ENCODE assay signal across 8 cellular contexts in genomic region chr1:234495231-234495990, GRCh38. TPM values are rescaled to one million over a fixed set of nuclear protein-coding genes. Genes with fewer than 3 reads are reported as not detected.
A peak's percentile ranks its signal among the peaks of the same experiment; 100 is the strongest.
DNase-seq lines count a peak whose midpoint lies in the region; ATAC-seq, FAIRE-seq and TF ChIP-seq lines count a peak whose summit lies in the region.

No MANE protein-coding gene starts in this region.

- WGBS in psoas muscle, 3 donors = 26 to 40% (median 33%) methylated on average over 7 of the region's 7 CpGs

- no peak for TF ChIP-seq CTCF in astrocyte (IDR thresholded peaks at IDR 0.05; ENCODE audit: insufficient read depth, low read depth, low read length)
- no peak for TF ChIP-seq CTCF in psoas muscle (IDR thresholded peaks at IDR 0.05)
- TF ChIP-seq CTCF in dorsolateral prefrontal cortex (IDR thresholded peaks at IDR 0.05 in 54 of 56, conservative IDR thresholded peaks at IDR 0.05 in 2 of 56; ENCODE audit: low read depth in 1 of 56, partially characterized antibody in 56 of 56) = no peak

- H3K4me3 ChIP-seq in astrocyte (ENCODE audit: insufficient read depth, low read depth, low read length) (peak overlapping the region; percentile 37), psoas muscle (peak overlapping the region; percentile 43), dorsolateral prefrontal cortex (no peak overlapping the region)

- ATAC-seq in GM19395 (IDR thresholded peaks at IDR 0.05; ENCODE audit: unreplicated experiment) = peak; percentile 80
- peak; percentile 69 for ATAC-seq in HG03280 (IDR thresholded peaks at IDR 0.05; ENCODE audit: unreplicated experiment)
- peak in 3 of 4 donors; percentile 42 to 67 (median 64) for ATAC-seq in psoas muscle
- no peak for ATAC-seq in T-cell (replicated peaks in 1 of 4)

- peak overlapping the region; percentile 85 for H3K9ac ChIP-seq in astrocyte (ENCODE audit: low read length)

- H3K4me1 Mint-ChIP-seq in astrocyte (ENCODE audit: low read depth, unreplicated experiment) (peaks cover 30% of the 10 kb centered on the region), T-cell (peaks cover 19 to 21% (median 20%) of the 10 kb centered on the region in 3 donors)

- H3K27ac ChIP-seq in astrocyte (ENCODE audit: low read depth, low read length) (peak overlapping the region; percentile 98), psoas muscle (peak overlapping the region; percentile 80), dorsolateral prefrontal cortex (peak overlapping the region in 7 of 59 donors; percentile 0 to 56 (median 17))

- H3K9me3 Mint-ChIP-seq in astrocyte (ENCODE audit: unreplicated experiment) (no peaks in the 10 kb centered on the region), T-cell (no peaks in the 10 kb centered on the region)

- no peaks in the 10 kb centered on the region for H3K36me3 ChIP-seq in astrocyte (ENCODE audit: insufficient read depth, low read length)
- no peaks in the 10 kb centered on the region for H3K36me3 ChIP-seq in psoas muscle (ENCODE audit: insufficient read depth in 1 of 2, low read depth in 1 of 2)

- H3K27ac Mint-ChIP-seq in astrocyte (ENCODE audit: unreplicated experiment) (peak overlapping the region; percentile 100), T-cell (no peak overlapping the region)

- DNase-seq in EH (ENCODE audit: low read depth) (peak; percentile 97), astrocyte (ENCODE audit: low read depth) (peak; percentile 97), psoas muscle (no peak), T-cell (no peak), dorsolateral prefrontal cortex (no peak)
- DNase-seq in stimulated activated CD4-positive, alpha-beta T cell treated with anti-CD3 and anti-CD28 coated beads, Interleukin-2, amount 100 ng/mL, for 24 hours = no peak

- no peaks in the 10 kb centered on the region for H3K79me2 ChIP-seq in astrocyte (ENCODE audit: insufficient read depth, low read length)

- intact Hi-C loops in psoas muscle (cut with DNase I) = loop anchor here (5.0 to 10.0 kb wide), 6 partner anchors 97 to 499 kb away; no protein-coding TSS in a partner anchor
- intact Hi-C loops in dorsolateral prefrontal cortex (cut with DNase I) = loop anchor here in 1 of 2 donors (5.0 kb wide), 1 partner anchor 227 kb away; no protein-coding TSS in a partner anchor

- no peaks in the 10 kb centered on the region for H4K20me1 ChIP-seq in astrocyte (ENCODE audit: insufficient read depth, low read length)

- FAIRE-seq in astrocyte (lab: Jason Lieb, UNC) = peak; percentile 60

- H3K36me3 Mint-ChIP-seq in astrocyte (ENCODE audit: low read depth, unreplicated experiment) = no peaks in the 10 kb centered on the region
- H3K36me3 Mint-ChIP-seq in T-cell = no peaks in the 10 kb centered on the region

- no peaks in the 10 kb centered on the region for H3K9me3 ChIP-seq in astrocyte (ENCODE audit: insufficient read depth, low read depth, low read length)
- no peaks in the 10 kb centered on the region for H3K9me3 ChIP-seq in psoas muscle

- H3K27me3 ChIP-seq in astrocyte (ENCODE audit: insufficient read depth, low read length) = no peaks in the 10 kb centered on the region
- H3K27me3 ChIP-seq in psoas muscle (ENCODE audit: insufficient read depth in 3 of 3, low read length in 2 of 3) = no peaks in the 10 kb centered on the region
- no peaks in the 10 kb centered on the region for H3K27me3 ChIP-seq in dorsolateral prefrontal cortex

- CTCF ChIA-PET in T-cell (lab: Charles Lee) = interaction anchor here (0.6 to 1.8 kb wide), 11 partner anchors 9 to 944 kb away, joined by 3 to 9 read pairs (median 5); no protein-coding TSS in a partner anchor

- POLR2A ChIA-PET in T-cell (lab: Charles Lee) = interaction anchor here (0.6 to 0.7 kb wide), 4 partner anchors 10 to 1339 kb away, joined by 3 to 22 read pairs (median 7); no protein-coding TSS in a partner anchor

- H3K27me3 Mint-ChIP-seq in astrocyte (ENCODE audit: low read depth, unreplicated experiment) (no peaks in the 10 kb centered on the region), T-cell (peaks cover 0 to 2% of the 10 kb centered on the region in 2 donors)

- H2AFZ ChIP-seq in astrocyte (ENCODE audit: low read depth, low read length) = peak overlapping the region; percentile 40

- peak overlapping the region; percentile 80 for H3K4me2 ChIP-seq in astrocyte (ENCODE audit: low read length)

- H3K4me1 ChIP-seq in astrocyte (ENCODE audit: insufficient read depth, low read length) = peaks cover 32% of the 10 kb centered on the region
- peaks cover 38% of the 10 kb centered on the region for H3K4me1 ChIP-seq in psoas muscle

- peak overlapping the region; percentile 47 for H3K4me3 Mint-ChIP-seq in astrocyte (ENCODE audit: unreplicated experiment)
- H3K4me3 Mint-ChIP-seq in T-cell = no peak overlapping the region

RNA-seq across cellular contexts. Expression of gene TARBP1, which starts 16.4 kb away (rescaled TPM):
- total RNA-seq in astrocyte (15.9 and 17.8 TPM in 2 replicates), psoas muscle (10 to 100 TPM in 1 of 4 donors, 1 to 10 TPM in 3; 5.8 to 10.5 (median 9.0) TPM), T-cell (10 to 100 TPM; 33.9 to 60.7 (median 40.6) TPM), dorsolateral prefrontal cortex (100 to 1,000 TPM in 34 of 120 experiments, 10 to 100 TPM in 86; 27.7 to 158 (median 75.1) TPM)
- polyA plus RNA-seq in psoas muscle = 10 to 100 TPM in 1 of 3 donors, 1 to 10 TPM in 2; 5.8 to 10.4 (median 6.6) TPM

Comparison
In these comparisons a context has a peak if more than half of its experiments do, and no peak if none do; other contexts are left out.
1. DNase-seq: peak in EH (single experiment) and astrocyte (single experiment); none in psoas muscle (0 of 2), T-cell (0 of 34), dorsolateral prefrontal cortex (0 of 10) and stimulated activated CD4-positive, alpha-beta T cell treated with anti-CD3 and anti-CD28 coated beads, Interleukin-2, amount 100 ng/mL, for 24 hours (0 of 2).
2. ATAC-seq: peak in GM19395 (single experiment), HG03280 (single experiment) and psoas muscle (3 of 4); none in T-cell (0 of 4).
3. H3K4me3 ChIP-seq: peak in astrocyte (single experiment) and psoas muscle (single experiment); none in dorsolateral prefrontal cortex (0 of 59).